ENCODE assay signal across 8 cellular contexts in the genomic region with DNA sequence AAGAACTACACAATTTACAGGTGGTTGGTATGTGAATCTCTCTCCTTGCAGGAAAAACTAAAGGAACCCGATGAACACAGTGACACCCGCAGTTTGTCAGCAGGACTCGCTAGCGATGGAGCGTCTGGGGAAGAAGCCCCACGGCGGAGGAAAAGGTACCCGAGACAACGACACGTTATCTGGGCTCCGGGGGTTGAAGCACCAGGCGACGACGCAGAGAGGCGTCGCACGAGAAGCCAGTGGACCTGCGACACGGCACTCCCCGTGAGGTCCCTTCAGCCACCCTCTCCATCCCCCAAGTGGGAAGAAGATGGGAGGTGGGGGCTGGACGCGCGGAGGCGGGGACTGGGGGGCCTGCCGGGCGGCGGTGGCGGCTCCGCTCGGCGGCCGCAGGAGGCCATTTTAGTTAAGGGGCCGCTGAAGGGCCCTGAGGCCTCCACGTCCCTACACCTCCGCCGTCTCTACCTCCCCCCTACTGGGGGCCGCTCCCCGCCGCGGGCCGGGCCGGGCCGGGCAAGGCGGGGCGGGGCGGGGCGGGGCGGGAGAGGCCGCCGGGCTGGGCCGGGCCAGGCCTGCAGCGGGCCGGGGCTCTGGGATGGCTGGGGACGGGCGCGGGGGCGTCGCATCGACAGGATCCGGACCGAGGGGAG. TPM values are rescaled to one million over a fixed set of nuclear protein-coding genes. Genes with fewer than 3 reads are reported as not detected.
A peak's percentile ranks its signal among the peaks of the same experiment; 100 is the strongest.
DNase-seq lines count a peak whose midpoint lies in the region; ATAC-seq lines count a peak whose summit lies in the region.

No MANE protein-coding gene starts in this region.

- H3K9me3 ChIP-seq in SK-N-MC (ENCODE audit: low read depth, low read length), result peaks cover 4% of the 10 kb centered on the region; the same call in 1 of the 2 replicates

- DNase-seq in CD1c-positive myeloid dendritic cell (ENCODE audit: extremely low spot score) (peak; percentile 43), SK-N-MC (ENCODE audit: low read depth, low spot score) (no peak), amygdala (lab: John Stamatoyannopoulos, UW) (peak in 35 of 56 donors; percentile 12 to 78 (median 46)), hepatic stellate cell (ENCODE audit: low spot score) (peak; percentile 59), renal cortical epithelial cell (ENCODE audit: low read depth) (peak; percentile 21), GOT3 (lab: John Stamatoyannopoulos, UW) (no peak)

- peak overlapping the region; percentile 67; the same call in 1 of the 2 replicates for H3K27ac ChIP-seq in SK-N-MC

- H3K9ac ChIP-seq in SK-N-MC (ENCODE audit: insufficient read length), result peak overlapping the region; percentile 83

- H3K36me3 ChIP-seq in SK-N-MC (ENCODE audit: insufficient read depth, low read length), result peaks cover 47% of the 10 kb centered on the region

- peak; percentile 38 for ATAC-seq in GM19351 (IDR thresholded peaks at IDR 0.05; ENCODE audit: unreplicated experiment)
- ATAC-seq in HG03457 (IDR thresholded peaks at IDR 0.05; ENCODE audit: unreplicated experiment), result peak; percentile 30

- H3K4me3 ChIP-seq in SK-N-MC, result peak overlapping the region; percentile 93

RNA-seq across cellular contexts. Expression of gene ZFR, which starts 0.9 kb away (rescaled TPM):
- total RNA-seq in renal cortical epithelial cell, result 69.3 and 125 TPM in 2 replicates

Comparison
In these comparisons a context has a peak if more than half of its experiments do, and no peak if none do; other contexts are left out.
1. DNase-seq: peak in CD1c-positive myeloid dendritic cell (single experiment), amygdala (35 of 56), hepatic stellate cell (single experiment) and renal cortical epithelial cell (single experiment); none in SK-N-MC (single experiment) and GOT3 (single experiment).